ENCODE assay signal across 9 cellular contexts in genomic region chr17:44733753-44734152, GRCh38. TPM values are rescaled to one million over a fixed set of nuclear protein-coding genes. Genes with fewer than 3 reads are reported as not detected.
DNase-seq lines count a peak whose midpoint lies in the region; ATAC-seq and TF ChIP-seq lines count a peak whose summit lies in the region.
"Had no signal": no experiment of that assay in that cellular context is flagged by ENCODE, and none has a peak within 500 bp of the region (broad histone marks: within the 10 kb centered on the region; RNA-seq: fewer than 3 reads in every experiment).

No MANE protein-coding gene starts in this region.

- no peaks in the 10 kb centered on the region for H3K79me2 ChIP-seq in hepatocyte

- DNase-seq in Calu3 (peak; percentile 45), HEK293T (ENCODE audit: extremely low spot score) (peak; percentile 59), hepatocyte (ENCODE audit: low spot score) (peak; percentile 37), T-helper 9 cell (no peak)
- DNase-seq in activated CD4-positive, alpha-beta T cell treated with anti-CD3 and anti-CD28 coated beads for 1 hour: no peak
- DNase-seq: MV-4-11 had no signal

- H3K27ac Mint-ChIP-seq in Calu3 (ENCODE audit: unreplicated experiment): no peak overlapping the region

- no peak overlapping the region for H3K4me3 Mint-ChIP-seq in Calu3 (ENCODE audit: low read depth, unreplicated experiment)

- BruUV-seq in Calu3 (replicated peaks; lab: Mats Ljungman, UMichigan): no TSS peak

- H3K4me3 ChIP-seq in hepatocyte: no peak overlapping the region

- CTCF ChIA-PET in Calu3 (lab: Charles Lee): no interaction called here
- CTCF ChIA-PET in HEK293T (lab: Yijun Ruan, JAX): no interaction called here

- POLR2A ChIA-PET in HEK293T (lab: Yijun Ruan, JAX): no interaction called here

- no peaks in the 10 kb centered on the region for H4K20me1 ChIP-seq in hepatocyte (ENCODE audit: insufficient read depth, poor library complexity, severe bottlenecking)

- ATAC-seq in HG03095 (IDR thresholded peaks at IDR 0.05; ENCODE audit: unreplicated experiment) (no peak), GM21737 (IDR thresholded peaks at IDR 0.05; ENCODE audit: unreplicated experiment) (no peak)

- H3K4me1 ChIP-seq in hepatocyte (ENCODE audit: insufficient read depth): no peaks in the 10 kb centered on the region

- intact Hi-C loops in Calu3 (cut with micrococcal nuclease; ENCODE audit: unreplicated experiment): no loop called here

- H3K36me3 Mint-ChIP-seq in Calu3 (ENCODE audit: insufficient read depth, unreplicated experiment): peaks cover 13% of the 10 kb centered on the region

- H2AFZ ChIP-seq in hepatocyte: no peak overlapping the region

- no peaks in the 10 kb centered on the region for H3K9me3 Mint-ChIP-seq in Calu3 (ENCODE audit: low read depth, unreplicated experiment)

- no peaks in the 10 kb centered on the region for H3K9me3 ChIP-seq in hepatocyte (ENCODE audit: low read depth)

- H3K27me3 Mint-ChIP-seq in Calu3 (ENCODE audit: unreplicated experiment): no peaks in the 10 kb centered on the region

- H3K4me2 ChIP-seq in hepatocyte: no peak overlapping the region

- no peaks in the 10 kb centered on the region for H3K9me2 ChIP-seq in hepatocyte (replicated peaks; ENCODE audit: insufficient read depth)

- WGBS in hepatocyte (ENCODE audit: low lambda C conversion rate, missing lambda C conversion rate): 80% methylated on average over 5 of the region's 5 CpGs

- H3K27ac ChIP-seq in VCaP: no peak overlapping the region
- H3K27ac ChIP-seq in hepatocyte: no peak overlapping the region

- TF ChIP-seq CTCF in Calu3 (IDR thresholded peaks at IDR 0.05; ENCODE audit: unreplicated experiment): no peak
- peak; percentile 67 for TF ChIP-seq CTCF in VCaP (conservative IDR thresholded peaks at IDR 0.05)
- TF ChIP-seq CTCF in hepatocyte (IDR thresholded peaks at IDR 0.05; ENCODE audit: poor library complexity): peak; percentile 30

- H3K36me3 ChIP-seq in hepatocyte (replicated peaks; ENCODE audit: insufficient read depth, low read depth): no peaks in the 10 kb centered on the region

- no peaks in the 10 kb centered on the region for H3K27me3 ChIP-seq in hepatocyte

- H3K4me1 Mint-ChIP-seq in Calu3 (ENCODE audit: low read depth, unreplicated experiment): no peaks in the 10 kb centered on the region

TF ChIP-seq in HEK293T, 16 proteins besides CTCF, POLR2A, EP300 and RAD21:
- no peak for TF ChIP-seq CTBP1 (IDR thresholded peaks at IDR 0.05; ENCODE audit: borderline replicate concordance)
- TF ChIP-seq SUZ12 (IDR thresholded peaks at IDR 0.05): no peak
- no peak for TF ChIP-seq ZNF384 (IDR thresholded peaks at IDR 0.05)
- TF ChIP-seq ELF4 (IDR thresholded peaks at IDR 0.05): no peak
- TF ChIP-seq L3MBTL2 (conservative IDR thresholded peaks at IDR 0.05): no peak
- no peak for TF ChIP-seq HDGF (IDR thresholded peaks at IDR 0.05; ENCODE audit: borderline replicate concordance)
- TF ChIP-seq LEF1 (IDR thresholded peaks at IDR 0.05; ENCODE audit: borderline replicate concordance): no peak
- no peak for TF ChIP-seq PKNOX1 (IDR thresholded peaks at IDR 0.05)
- TF ChIP-seq SP1 (IDR thresholded peaks at IDR 0.05): no peak
- TF ChIP-seq FOXA1 (IDR thresholded peaks at IDR 0.05): no peak
- no peak for TF ChIP-seq FOXK2 (IDR thresholded peaks at IDR 0.05)
TF ChIP-seq in HEK293T: peak in this region for 0.

RNA-seq across cellular contexts. Expression of gene ADAM11, which starts 25.0 kb away (rescaled TPM):
- 0.57 and 1.2 TPM in 2 replicates for total RNA-seq in Calu3 (2022)
- 0.28 and 0.90 TPM in 2 replicates for total RNA-seq in hepatocyte
- polyA plus RNA-seq in hepatocyte: 0.50 and 1.4 TPM in 2 replicates

RNA-seq across cellular contexts. Expression of gene DBF4B, which starts 25.3 kb away (rescaled TPM):
- total RNA-seq in Calu3 (2022): 44.8 and 47.4 TPM in 2 replicates
- total RNA-seq in hepatocyte: 1.8 and 4.1 TPM in 2 replicates
- 3.4 and 4.1 TPM in 2 replicates for polyA plus RNA-seq in hepatocyte

RNA-seq across cellular contexts. Expression of gene CCDC43, which starts 44.2 kb away (rescaled TPM):
- total RNA-seq in Calu3 (2022) (48.0 and 48.4 TPM in 2 replicates), hepatocyte (23.7 and 29.2 TPM in 2 replicates)
- 19.9 and 20.6 TPM in 2 replicates for polyA plus RNA-seq in hepatocyte

Comparison
In these comparisons a context has a peak if more than half of its experiments do, and no peak if none do; other contexts are left out.
1. DNase-seq: peak in Calu3 (single experiment), HEK293T (single experiment) and hepatocyte (single experiment); none in activated CD4-positive, alpha-beta T cell treated with anti-CD3 and anti-CD28 coated beads for 1 hour (single experiment) and T-helper 9 cell (single experiment).